In genomic region chr7:107173691-107174406, GRCh38 we compare ENCODE assay signal across 10 cellular contexts. TPM values are rescaled to one million over a fixed set of nuclear protein-coding genes. Genes with fewer than 3 reads are reported as not detected.
DNase-seq lines count a peak whose midpoint lies in the region; ATAC-seq, FAIRE-seq and TF ChIP-seq lines count a peak whose summit lies in the region.
"Had no signal": no experiment of that assay in that cellular context is flagged by ENCODE, and none has a peak within 500 bp of the region (broad histone marks: within the 10 kb centered on the region; RNA-seq: fewer than 3 reads in every experiment).

No MANE protein-coding gene starts in this region.

- FAIRE-seq in GM12892 (lab: Jason Lieb, UNC): peak; percentile 42

- DNase-seq in GM12892 (ENCODE audit: insufficient read length) (peak; percentile 16), EL (no peak), HPDE6-E6E7 (ENCODE audit: extremely low spot score) (no peak), NCI-H774 (lab: John Stamatoyannopoulos, UW) (no peak), NCI-H2196 (lab: John Stamatoyannopoulos, UW; ENCODE audit: unreplicated experiment) (no peak)
- DNase-seq: MM.1S had no signal

- peaks cover 21% of the 10 kb centered on the region for H3K4me1 ChIP-seq in iPS-20b (ENCODE audit: insufficient read depth, low read length)

- no peaks in the 10 kb centered on the region for H3K36me3 ChIP-seq in iPS-20b (ENCODE audit: insufficient read depth, low read depth, low read length)

- TF ChIP-seq POLR2A in GM12892 (IDR thresholded peaks at IDR 0.05; ENCODE audit: low read depth, low read length): no peak

- H3K27ac ChIP-seq in iPS-20b (ENCODE audit: low read length): peak overlapping the region; percentile 44
- H3K27ac ChIP-seq: VCaP had no signal

- peak overlapping the region; percentile 37 for H3K4me3 ChIP-seq in iPS-20b (ENCODE audit: low read length)

- peak; percentile 61 for ATAC-seq in GM21447 (IDR thresholded peaks at IDR 0.05; ENCODE audit: unreplicated experiment)
- peak; percentile 43 for ATAC-seq in HG03469 (IDR thresholded peaks at IDR 0.05; ENCODE audit: unreplicated experiment)

- no peaks in the 10 kb centered on the region for H3K27me3 ChIP-seq in iPS-20b (ENCODE audit: insufficient read depth, low read length)

- H3K9ac ChIP-seq in iPS-20b (ENCODE audit: low read depth, low read length): peak overlapping the region; percentile 62; the same call in 1 of the 2 replicates

- H3K9me3 ChIP-seq in iPS-20b (ENCODE audit: insufficient read depth, low read depth, low read length): no peaks in the 10 kb centered on the region

RNA-seq across cellular contexts. Expression of gene HBP1, which starts 5.0 kb away (rescaled TPM):
- polyA plus RNA-seq in GM12892 (2012; ENCODE audit: missing spikeins): 17.3 TPM
